ENCODE assay signal across 8 cellular contexts in genomic region chr17:57892820-57893595, GRCh38. TPM values are rescaled to one million over a fixed set of nuclear protein-coding genes. Genes with fewer than 3 reads are reported as not detected.
DNase-seq lines count a peak whose midpoint lies in the region; ATAC-seq and TF ChIP-seq lines count a peak whose summit lies in the region.

No MANE protein-coding gene starts in this region.

- no peaks in the 10 kb centered on the region for H3K9me3 ChIP-seq in SK-N-MC (ENCODE audit: low read depth, low read length)
- H3K9me3 ChIP-seq in esophagus muscularis mucosa: no peaks in the 10 kb centered on the region
- no peaks in the 10 kb centered on the region for H3K9me3 ChIP-seq in mononuclear cell (ENCODE audit: low read depth, low read length)

- no peak for ATAC-seq in HG03565 (IDR thresholded peaks at IDR 0.05; ENCODE audit: unreplicated experiment)
- ATAC-seq in activated CD4-positive, CD25-positive, alpha-beta regulatory T cell treated with anti-CD3 and anti-CD28 coated beads, Interleukin-2, amount 50 U/mL, for 24 hours: no peak

- no peak overlapping the region for H3K9ac ChIP-seq in SK-N-MC (ENCODE audit: insufficient read length)

- TF ChIP-seq CTCF in BJ (IDR thresholded peaks at IDR 0.05; ENCODE audit: insufficient read depth, low read depth, low read length) (no peak), esophagus muscularis mucosa (IDR thresholded peaks at IDR 0.05) (no peak), type B pancreatic cell (conservative IDR thresholded peaks at IDR 0.05) (peak; percentile 43)

- H3K36me3 ChIP-seq in BJ (ENCODE audit: control insufficient read depth, insufficient read depth, low read length): no peaks in the 10 kb centered on the region
- H3K36me3 ChIP-seq in SK-N-MC (ENCODE audit: insufficient read depth, low read length): no peaks in the 10 kb centered on the region
- no peaks in the 10 kb centered on the region for H3K36me3 ChIP-seq in esophagus muscularis mucosa

- POLR2A ChIA-PET in BJ (lab: Charles Lee): interaction anchor here (0.6 to 1.8 kb wide), 4 partner anchors 18 to 100 kb away, joined by 4 to 9 read pairs (median 6); no protein-coding TSS in a partner anchor

- no peaks in the 10 kb centered on the region for H3K36me3 Mint-ChIP-seq in type B pancreatic cell

- peaks cover 92 to 100% (median 97%) of the 10 kb centered on the region in 4 donors for H3K4me1 ChIP-seq in esophagus muscularis mucosa
- peaks cover 73% of the 10 kb centered on the region for H3K4me1 ChIP-seq in mononuclear cell (ENCODE audit: insufficient read depth, low read length)

- H3K27me3 ChIP-seq in BJ (ENCODE audit: control insufficient read depth, insufficient read depth, low read length): no peaks in the 10 kb centered on the region
- H3K27me3 ChIP-seq in esophagus muscularis mucosa: no peaks in the 10 kb centered on the region
- no peaks in the 10 kb centered on the region for H3K27me3 ChIP-seq in mononuclear cell (ENCODE audit: insufficient read depth, low read length)

- DNase-seq in BJ (ENCODE audit: low read depth) (peak; percentile 95), HuH-7 (ENCODE audit: low spot score) (peak; percentile 95), SK-N-MC (ENCODE audit: low read depth, low spot score) (no peak), esophagus muscularis mucosa (ENCODE audit: extremely low spot score) (peak; percentile 98), type B pancreatic cell (ENCODE audit: extremely low spot score, unreplicated experiment) (no peak)

- CTCF ChIA-PET in BJ (lab: Yijun Ruan, JAX): interaction anchor here (0.6 to 8.4 kb wide), 23 partner anchors 8 to 441 kb away, joined by 3 to 95 read pairs (median 7); partner anchors contain the start of genes CUEDC1 and MRPS23

- intact Hi-C loops in esophagus muscularis mucosa (cut with DNase I): loop anchor here (5.0 kb wide), 2 partner anchors 59 to 94 kb away; partner anchors contain the start of gene VEZF1

- peak; percentile 85 for TF ChIP-seq EP300 in esophagus muscularis mucosa (IDR thresholded peaks at IDR 0.05)

- H3K4me3 Mint-ChIP-seq in type B pancreatic cell: peak overlapping the region; percentile 78

- WGBS in esophagus muscularis mucosa: 8% methylated on average over 15 of the region's 16 CpGs

- no peaks in the 10 kb centered on the region for H3K27me3 Mint-ChIP-seq in type B pancreatic cell

- peak; percentile 30 for TF ChIP-seq POLR2A in esophagus muscularis mucosa (IDR thresholded peaks at IDR 0.05; ENCODE audit: low read depth)

- H3K4me3 ChIP-seq in BJ (ENCODE audit: low read depth, low read length) (no peak overlapping the region), SK-N-MC (peak overlapping the region; percentile 58), esophagus muscularis mucosa (peak overlapping the region; percentile 28 to 35 (median 30)), mononuclear cell (ENCODE audit: low read length) (peak overlapping the region; percentile 45)

- H3K4me1 Mint-ChIP-seq in type B pancreatic cell (ENCODE audit: unreplicated experiment): peaks cover 34% of the 10 kb centered on the region

- no peaks in the 10 kb centered on the region for H3K9me3 Mint-ChIP-seq in type B pancreatic cell

- H3K27ac Mint-ChIP-seq in type B pancreatic cell: peak overlapping the region; percentile 96

- H3K27ac ChIP-seq in SK-N-MC (peak overlapping the region; percentile 83), esophagus muscularis mucosa (replicated peaks in 1 of 4) (peak overlapping the region; percentile 88 to 100 (median 96))

RNA-seq across cellular contexts. Expression of gene MRPS23, which starts 43.2 kb away (rescaled TPM):
- 33.7 and 34.1 TPM in 2 replicates for polyA plus RNA-seq in BJ (2011; rRNA removed)
- polyA minus RNA-seq in BJ (2011; rRNA and poly(A)+ RNA removed): 18.1 and 25.1 TPM in 2 replicates
- total RNA-seq in esophagus muscularis mucosa (10 to 100 TPM; 11.6 to 22.2 (median 16.9) TPM), mononuclear cell (12.3 TPM), type B pancreatic cell (ENCODE audit: low replicate concordance) (35.5 and 46.9 TPM in 2 replicates)

Comparison
In these comparisons a context has a peak if more than half of its experiments do, and no peak if none do; other contexts are left out.
1. DNase-seq: peak in BJ (single experiment), HuH-7 (single experiment) and esophagus muscularis mucosa (single experiment); none in SK-N-MC (single experiment) and type B pancreatic cell (single experiment).